Comparison of ENCODE assay signal across 15 cellular contexts in the genomic region with DNA sequence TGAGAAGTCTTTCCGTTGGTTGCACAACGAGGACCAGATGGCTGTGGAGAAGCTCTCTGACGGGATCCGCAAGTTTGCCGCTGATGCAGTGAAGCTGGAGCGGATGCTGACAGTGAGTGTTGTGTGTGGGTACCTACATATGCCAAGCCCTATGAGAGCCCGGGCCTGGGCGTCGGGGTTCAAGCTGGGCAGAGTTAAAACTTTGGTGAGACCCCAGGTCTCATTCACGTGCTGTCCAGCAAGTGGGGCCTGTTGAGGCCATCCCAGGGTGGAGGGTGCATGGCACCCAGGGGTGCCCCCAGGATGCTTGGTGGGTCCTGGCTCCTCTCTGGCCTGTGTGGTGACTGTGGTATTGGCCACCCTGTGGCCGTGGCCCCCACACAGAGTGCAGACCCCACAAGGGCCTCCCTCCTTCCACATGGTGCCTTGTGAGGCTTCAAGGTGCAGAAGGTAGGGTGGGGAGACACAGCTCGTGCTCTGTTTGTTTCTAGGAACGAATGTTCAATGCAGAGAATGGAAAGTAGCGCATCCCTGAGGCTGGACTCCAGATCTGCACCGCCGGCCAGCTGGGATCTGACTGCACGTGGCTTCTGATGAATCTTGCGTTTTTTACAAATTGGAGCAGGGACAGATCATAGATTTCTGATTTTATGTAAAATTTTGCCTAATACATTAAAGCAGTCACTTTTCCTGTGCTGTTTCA. TPM values are rescaled to one million over a fixed set of nuclear protein-coding genes. Genes with fewer than 3 reads are reported as not detected.
DNase-seq lines count a peak whose midpoint lies in the region; ATAC-seq and TF ChIP-seq lines count a peak whose summit lies in the region.
"Had no signal": no experiment of that assay in that cellular context is flagged by ENCODE, and none has a peak within 500 bp of the region (broad histone marks: within the 10 kb centered on the region; RNA-seq: fewer than 3 reads in every experiment).

No MANE protein-coding gene starts in this region.

- TF ChIP-seq CTCF in WTC11 (IDR thresholded peaks at IDR 0.05) (no peak), neutrophil (IDR thresholded peaks at IDR 0.05) (no peak)

- DNase-seq in DMS53 (lab: John Stamatoyannopoulos, UW) (peak; percentile 46), DMS53 treated with DMSO at 0.1 percent for 48 hours (lab: John Stamatoyannopoulos, UW; ENCODE audit: unreplicated experiment) (no peak), WTC11 (ENCODE audit: low spot score) (no peak), NCI-H446 (lab: John Stamatoyannopoulos, UW) (no peak)
- DNase-seq: KG1, NCI-H1417 treated with DMSO at 0.1 percent for 48 hours, NCI-H510A treated with DMSO at 0.1 percent for 48 hours had no signal

- H3K27ac ChIP-seq in neutrophil, result peak overlapping the region; percentile 59
- H3K27ac ChIP-seq: spleen had no signal

- H3K36me3 Mint-ChIP-seq in WTC11, result peaks cover 39% of the 10 kb centered on the region

- H3K27ac Mint-ChIP-seq in WTC11, result peak overlapping the region; percentile 38; the same call in 1 of the 2 replicates
- H3K27ac Mint-ChIP-seq: CD4-positive, CD25-positive, alpha-beta regulatory T cell had no signal

- H3K4me1 ChIP-seq in neutrophil (ENCODE audit: control insufficient read depth in 1 of 2, insufficient read depth in 1 of 2, low read depth in 1 of 2, low read length in 1 of 2), result peaks cover 6 to 9% of the 10 kb centered on the region in 2 experiments

- H3K9me3 ChIP-seq in neutrophil, result peaks cover 19% of the 10 kb centered on the region
- H3K9me3 ChIP-seq: mucosa of descending colon, spleen had no signal

- CTCF ChIA-PET in WTC11 (lab: Charles Lee), result interaction anchor here (1.3 to 7.1 kb wide), 4 partner anchors 9 to 152 kb away, joined by 3 to 94 read pairs (median 6); a partner anchor contains a TSS

- no peaks in the 10 kb centered on the region for H3K27me3 ChIP-seq in neutrophil
- H3K27me3 ChIP-seq: spleen had no signal

- H3K27me3 Mint-ChIP-seq in WTC11 (ENCODE audit: low read depth), result no peaks in the 10 kb centered on the region
- H3K27me3 Mint-ChIP-seq: CD4-positive, CD25-positive, alpha-beta regulatory T cell; T-cell had no signal

- POLR2A ChIA-PET in WTC11 (lab: Charles Lee), result interaction anchor here (1.0 to 2.0 kb wide), 2 partner anchors 12 to 40 kb away, joined by 3 to 10 read pairs; a partner anchor contains a TSS

- no peaks in the 10 kb centered on the region for H3K9me3 Mint-ChIP-seq in WTC11
- H3K9me3 Mint-ChIP-seq: CD4-positive, CD25-positive, alpha-beta regulatory T cell; T-cell had no signal

- H3K4me3 Mint-ChIP-seq in WTC11, result no peak overlapping the region
- H3K4me3 Mint-ChIP-seq: T-cell had no signal

- no peak overlapping the region for H3K4me3 ChIP-seq in neutrophil (ENCODE audit: low read depth in 1 of 2, low read length in 1 of 2)
- H3K4me3 ChIP-seq: mucosa of descending colon, spleen had no signal

- ATAC-seq in WTC11 (no peak), GM21576 (IDR thresholded peaks at IDR 0.05; ENCODE audit: unreplicated experiment) (no peak)

- H3K4me1 Mint-ChIP-seq in WTC11, result peaks cover 12% of the 10 kb centered on the region
- H3K4me1 Mint-ChIP-seq: CD4-positive, CD25-positive, alpha-beta regulatory T cell had no signal

- H3K36me3 ChIP-seq in neutrophil, result peaks cover 74% of the 10 kb centered on the region

TF ChIP-seq in WTC11, 78 proteins besides CTCF, POLR2A, EP300 and RAD21:
- TF ChIP-seq ZNF423 (CRISPR knock-in tag; IDR thresholded peaks at IDR 0.05) (0 out of 2 replicates have a peak, but pooled peaks have one; percentile 11), ZNF219 (CRISPR knock-in tag; IDR thresholded peaks at IDR 0.05; ENCODE audit: borderline replicate concordance) (no peak), OVOL2 (CRISPR knock-in tag; IDR thresholded peaks at IDR 0.05; ENCODE audit: borderline replicate concordance) (no peak), ZNF263 (CRISPR knock-in tag; IDR thresholded peaks at IDR 0.05; ENCODE audit: low read depth) (no peak)
- TF ChIP-seq, protein P1, sequence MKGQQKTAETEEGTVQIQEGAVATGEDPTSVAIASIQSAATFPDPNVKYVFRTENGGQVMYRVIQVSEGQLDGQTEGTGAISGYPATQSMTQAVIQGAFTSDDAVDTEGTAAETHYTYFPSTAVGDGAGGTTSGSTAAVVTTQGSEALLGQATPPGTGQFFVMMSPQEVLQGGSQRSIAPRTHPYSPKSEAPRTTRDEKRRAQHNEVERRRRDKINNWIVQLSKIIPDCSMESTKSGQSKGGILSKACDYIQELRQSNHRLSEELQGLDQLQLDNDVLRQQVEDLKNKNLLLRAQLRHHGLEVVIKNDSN (CRISPR knock-in tag; IDR thresholded peaks at IDR 0.05), result no peak
- TF ChIP-seq, protein P2, sequence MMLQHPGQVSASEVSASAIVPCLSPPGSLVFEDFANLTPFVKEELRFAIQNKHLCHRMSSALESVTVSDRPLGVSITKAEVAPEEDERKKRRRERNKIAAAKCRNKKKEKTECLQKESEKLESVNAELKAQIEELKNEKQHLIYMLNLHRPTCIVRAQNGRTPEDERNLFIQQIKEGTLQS (CRISPR knock-in tag; conservative IDR thresholded peaks at IDR 0.05), result no peak

RNA-seq across cellular contexts. Expression of a gene that starts 12.8 kb away (rescaled TPM):
- total RNA-seq in WTC11 (2021), result 81.9 to 87.6 TPM (median 87.5 TPM) in 3 replicates

RNA-seq across cellular contexts. Expression of a gene that starts 17.2 kb away (rescaled TPM):
- total RNA-seq in WTC11 (2021), result 314 to 352 TPM (median 343 TPM) in 3 replicates

RNA-seq across cellular contexts. Expression of a gene that starts 25.4 kb away (rescaled TPM):
- 2.0 to 3.1 TPM (median 2.7 TPM) in 3 replicates for total RNA-seq in WTC11 (2021)
- total RNA-seq: A172; CD4-positive, CD25-positive, alpha-beta regulatory T cell; PC-3 had no signal

RNA-seq across cellular contexts. Expression of a gene that starts 33.6 kb away (rescaled TPM):
- total RNA-seq in WTC11 (2021), result 35.0 to 44.8 TPM (median 36.7 TPM) in 3 replicates

RNA-seq across cellular contexts. Expression of a gene that starts 40.6 kb away (rescaled TPM):
- total RNA-seq in WTC11 (2021), result 54.9 to 59.4 TPM (median 56.8 TPM) in 3 replicates
